In the genomic region with DNA sequence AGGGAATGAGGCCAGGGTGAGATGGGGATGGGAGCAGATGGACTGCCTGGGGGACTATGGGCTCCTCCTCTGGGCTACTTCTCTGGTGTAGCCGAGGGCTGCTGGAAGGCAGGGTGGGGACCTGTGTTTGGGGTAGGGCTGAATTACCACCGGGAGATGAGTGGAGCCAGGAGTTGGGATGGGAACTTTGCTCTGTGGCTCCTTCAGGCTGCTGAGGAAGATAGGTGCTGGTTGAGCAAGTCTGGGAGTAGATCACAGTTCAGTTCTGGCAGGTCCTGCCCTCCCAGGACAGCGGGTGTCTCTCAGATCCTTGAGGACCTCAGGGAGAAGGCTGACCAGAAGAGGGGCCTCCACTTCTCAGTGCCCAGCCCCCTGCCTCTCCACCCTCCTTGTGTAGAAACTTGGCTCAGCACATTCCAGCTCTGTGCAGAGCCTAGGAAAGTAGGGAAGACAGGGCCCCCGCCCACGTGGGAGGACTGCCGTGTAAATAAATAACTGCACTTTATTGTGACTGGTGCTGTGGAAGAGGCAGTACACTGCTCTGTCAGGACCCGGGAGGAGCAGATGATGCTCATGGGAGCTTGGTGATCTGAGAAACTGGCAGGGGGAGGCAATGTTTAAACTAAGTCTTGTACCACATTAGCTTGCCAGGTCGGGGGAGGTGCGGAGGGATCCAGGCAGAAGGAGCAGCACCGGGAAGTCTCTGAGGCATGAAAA, we compare ENCODE assay signal across 12 cellular contexts. TPM values are rescaled to one million over a fixed set of nuclear protein-coding genes. Genes with fewer than 3 reads are reported as not detected.
DNase-seq lines count a peak whose midpoint lies in the region; ATAC-seq, FAIRE-seq and TF ChIP-seq lines count a peak whose summit lies in the region.
"Had no signal": no experiment of that assay in that cellular context is flagged by ENCODE, and none has a peak within 500 bp of the region (broad histone marks: within the 10 kb centered on the region; RNA-seq: fewer than 3 reads in every experiment).

No MANE protein-coding gene starts in this region.

- POLR2A ChIA-PET in GM12878 (lab: Charles Lee), result interaction anchor here (1.0 to 2.7 kb wide), 6 partner anchors 9 to 172 kb away, joined by 3 to 19 read pairs (median 6); a partner anchor contains a TSS

- H3K4me3 ChIP-seq in GM12878 (peak overlapping the region; percentile 16; the same call in 1 of the 2 replicates), mucosa of descending colon (no peak overlapping the region), psoas muscle (no peak overlapping the region)
- H3K4me3 ChIP-seq: heart left ventricle had no signal

- H3K9me3 ChIP-seq in GM12878 (replicated peaks; ENCODE audit: control insufficient read depth, insufficient read depth, low read length) (no peaks in the 10 kb centered on the region), mucosa of descending colon (no peaks in the 10 kb centered on the region), psoas muscle (no peaks in the 10 kb centered on the region)
- H3K9me3 ChIP-seq: heart left ventricle had no signal

- no peak for TF ChIP-seq POLR2A in GM12878 (IDR thresholded peaks at IDR 0.05; ENCODE audit: low read depth, low read length)

- TF ChIP-seq CTCF in GM12878 (IDR thresholded peaks at IDR 0.05 in 2 of 3, conservative IDR thresholded peaks at IDR 0.05 in 1 of 3; ENCODE audit: control insufficient read depth in 2 of 3, extremely low read depth in 1 of 3, insufficient read depth in 1 of 3, low read depth in 3 of 3, low read length in 3 of 3) (no peak), mucosa of descending colon (IDR thresholded peaks at IDR 0.05) (no peak), psoas muscle (IDR thresholded peaks at IDR 0.05) (no peak)

- SMC1A ChIA-PET in GM12878 (lab: Charles Lee; ENCODE audit: uncharacterized antibody, unreplicated experiment), result interaction anchor here (0.6 to 3.9 kb wide), 15 partner anchors 11 to 176 kb away, joined by 3 to 25 read pairs (median 5); no protein-coding TSS in a partner anchor

- RAD21 ChIA-PET in GM12878 (lab: Charles Lee; ENCODE audit: unreplicated experiment), result interaction anchor here (1.0 to 3.8 kb wide), 11 partner anchors 12 to 173 kb away, joined by 3 to 48 read pairs (median 7); a partner anchor contains a TSS

- intact Hi-C loops in GM12878 (cut with micrococcal nuclease; ENCODE audit: unreplicated experiment) (loop anchor here (5.0 kb wide), 1 partner anchor 77 kb away; no protein-coding TSS in a partner anchor), mucosa of descending colon (cut with DNase I, micrococcal nuclease) (no loop called here), psoas muscle (cut with DNase I) (no loop called here)

- ATAC-seq in GM12878 (no peak), mucosa of descending colon (peak; percentile 58), psoas muscle (no peak), HG02885 (IDR thresholded peaks at IDR 0.05; ENCODE audit: poor library complexity, unreplicated experiment) (no peak)
- ATAC-seq: heart left ventricle had no signal

- H3K36me3 ChIP-seq in GM12878 (ENCODE audit: control insufficient read depth in 2 of 2, insufficient read depth in 2 of 2, low read length in 1 of 2), result peaks cover 13 to 23% of the 10 kb centered on the region in 2 experiments; a peak in 3 of 4 replicates
- no peaks in the 10 kb centered on the region for H3K36me3 ChIP-seq in mucosa of descending colon (ENCODE audit: low read depth)
- no peaks in the 10 kb centered on the region for H3K36me3 ChIP-seq in psoas muscle (ENCODE audit: insufficient read depth in 1 of 2, low read depth in 1 of 2)
- H3K36me3 ChIP-seq: heart left ventricle had no signal

- H3K4me2 ChIP-seq in GM12878 (ENCODE audit: control insufficient read depth, insufficient read depth), result peak overlapping the region; percentile 28; the same call in 1 of the 2 replicates

- H4K20me1 ChIP-seq in GM12878 (ENCODE audit: control insufficient read depth, insufficient read depth), result peaks cover 26% of the 10 kb centered on the region

- no peak for TF ChIP-seq EP300 in GM12878 (IDR thresholded peaks at IDR 0.05; ENCODE audit: borderline replicate concordance in 1 of 2, control insufficient read depth in 1 of 2, low read depth in 2 of 2, low read length in 2 of 2)

- FAIRE-seq in GM12878 (lab: Jason Lieb, UNC), result no peak

- no peak overlapping the region for H2AFZ ChIP-seq in GM12878 (ENCODE audit: control insufficient read depth, low read depth, low read length)

- BruUV-seq in GM12878 (replicated peaks; lab: Mats Ljungman, UMichigan), result no TSS peak

- peak; percentile 49 for DNase-seq in ACHN
- peak; percentile 20 for DNase-seq in HCEC 1CT
- DNase-seq in GM12878 (ENCODE audit: low read depth, low spot score), result no peak
- peak in 2 of 3 donors; percentile 53 to 65 for DNase-seq in mucosa of descending colon
- DNase-seq in psoas muscle, result no peak
- DNase-seq in SIG-M5 treated with dmso at 0.1 percent for 504 hours (lab: John Stamatoyannopoulos, UW; ENCODE audit: unreplicated experiment), result no peak
- no peak for DNase-seq in Ammon's horn (ENCODE audit: low spot score)
- DNase-seq: activated CD4-positive, alpha-beta T cell treated with anti-CD3 and anti-CD28 coated beads, Interleukin-2, amount 10 ng/mL, durations not matched to agents 24 days and 14 days; DMS79; heart left ventricle; KBM-7 had no signal

- in situ Hi-C loops in ACHN (cut with HindIII; ENCODE audit: low pct_ligation_motif_present, low pct_unique_long_range_greater_than_20kb, low sequenced_read_pairs), result no loop called here
- in situ Hi-C loops in GM12878 (cut with MboI), result no loop called here

- 78% methylated on average over 10 of the region's 10 CpGs for WGBS in GM12878 (ENCODE audit: insufficient coverage, insufficient replicate concordance, low lambda C conversion rate, missing lambda C conversion rate)
- 39 to 47% (median 43%) methylated on average over 10 of the region's 10 CpGs for WGBS in psoas muscle, 3 donors

- H3K27me3 ChIP-seq in GM12878 (replicated peaks in 1 of 2; ENCODE audit: control insufficient read depth in 2 of 2, insufficient read depth in 2 of 2, low read length in 1 of 2), result no peaks in the 10 kb centered on the region
- no peaks in the 10 kb centered on the region for H3K27me3 ChIP-seq in psoas muscle (ENCODE audit: insufficient read depth in 3 of 3, low read length in 2 of 3)
- H3K27me3 ChIP-seq: heart left ventricle had no signal

- H3K79me2 ChIP-seq in GM12878 (ENCODE audit: control insufficient read depth, insufficient read depth, low read length), result peaks cover 97% of the 10 kb centered on the region

- H3K27ac ChIP-seq in GM12878 (ENCODE audit: control insufficient read depth, insufficient read depth) (no peak overlapping the region), psoas muscle (no peak overlapping the region)
- H3K27ac ChIP-seq: heart left ventricle had no signal

- TF ChIP-seq RAD21 in GM12878 (IDR thresholded peaks at IDR 0.05; ENCODE audit: insufficient read depth, low read depth, low read length), result no peak

- H3K9ac ChIP-seq in GM12878 (ENCODE audit: control insufficient read depth, insufficient read depth, low read length), result no peak overlapping the region

- H3K4me1 ChIP-seq in GM12878 (ENCODE audit: control insufficient read depth, insufficient read depth, low read length) (peaks cover 30% of the 10 kb centered on the region), mucosa of descending colon (ENCODE audit: low read depth) (peaks cover 21% of the 10 kb centered on the region), psoas muscle (peaks cover 10% of the 10 kb centered on the region)

- CTCF ChIA-PET in GM12878 (lab: Yijun Ruan, JAX), result interaction anchor here (1.0 to 2.3 kb wide), 7 partner anchors 11 to 176 kb away, joined by 3 to 18 read pairs (median 9); no protein-coding TSS in a partner anchor

TF ChIP-seq in GM12878, 131 proteins besides CTCF, POLR2A, EP300 and RAD21 (continues in another document):
- TF ChIP-seq CREM (IDR thresholded peaks at IDR 0.05; ENCODE audit: low read depth) (no peak), SMARCA5 (IDR thresholded peaks at IDR 0.05) (no peak), SRF (IDR thresholded peaks at IDR 0.05; ENCODE audit: low read depth in 2 of 2, low read length in 2 of 2) (no peak)

RNA-seq across cellular contexts. Expression of a gene that starts 15.3 kb away (rescaled TPM):
- total RNA-seq in GM12878 (2013; cell fraction: nucleolus; rRNA removed), result 80.8 and 86.7 TPM in 2 replicates
- total RNA-seq in GM12878 (2014; rRNA removed) (8.2 and 8.6 TPM in 2 replicates), GM12878 (2014; rRNA removed; fragmentation: Illumina TruSeq; extraction: Trizol) (7.9 and 8.3 TPM in 2 replicates), GM12878 (2021) (23.8 and 25.9 TPM in 2 replicates), mucosa of descending colon (10 to 100 TPM; 16.6 to 28.7 (median 21.9) TPM), psoas muscle (1 to 10 TPM; 1.7 to 4.8 (median 3.9) TPM)
- polyA plus RNA-seq in GM12878 (2011; ENCODE audit: low read depth), result 6.2 TPM
- polyA plus RNA-seq in GM12878 (2011; rRNA removed) (10.0 and 11.2 TPM in 2 replicates), GM12878 (2014; fragmentation: Illumina TruSeq; extraction: Trizol) (10.0 and 11.3 TPM in 2 replicates), GM12878 (2014; fragmentation: Nextera tagmentation; extraction: Ambion mirVana) (under 1 TPM; 0.77 to 0.84 TPM), GM12878 (2014; rRNA removed) (10.5 and 10.6 TPM in 2 replicates), GM12878 (2016; fragmentation: Nextera tagmentation; extraction: Ambion mirVana) (1 to 10 TPM; 2.1 to 2.7 TPM), psoas muscle (10 to 100 TPM in 1 of 3 donors, 1 to 10 TPM in 1, under 1 TPM in 1; 0.56 to 11.2 (median 1.0) TPM)
- polyA plus RNA-seq in GM12878 (2011; cell fraction: cytosol; rRNA removed), result 7.3 and 8.3 TPM in 2 replicates
- 27.5 and 29.7 TPM in 2 replicates for polyA plus RNA-seq in GM12878 (2011; cell fraction: nucleus; rRNA removed)
- polyA plus RNA-seq in GM12878 (2012), result 11.7 and 11.9 TPM in 2 replicates
- 14.6 and 21.8 TPM in 2 replicates for polyA minus RNA-seq in GM12878 (2011; rRNA and poly(A)+ RNA removed)
- polyA minus RNA-seq in GM12878 (2011; cell fraction: cytosol; rRNA and poly(A)+ RNA removed), result 10.1 and 12.2 TPM in 2 replicates
- 15.4 and 28.9 TPM in 2 replicates for polyA minus RNA-seq in GM12878 (2011; cell fraction: nucleus; rRNA and poly(A)+ RNA removed)

Comparison
In these comparisons a context has a peak if more than half of its experiments do, and no peak if none do; other contexts are left out.
1. DNase-seq: peak in ACHN (single experiment), HCEC 1CT (single experiment) and mucosa of descending colon (2 of 3); none in GM12878 (single experiment), psoas muscle (0 of 2), SIG-M5 treated with dmso at 0.1 percent for 504 hours (single experiment) and Ammon's horn (single experiment).